In the genomic region with DNA sequence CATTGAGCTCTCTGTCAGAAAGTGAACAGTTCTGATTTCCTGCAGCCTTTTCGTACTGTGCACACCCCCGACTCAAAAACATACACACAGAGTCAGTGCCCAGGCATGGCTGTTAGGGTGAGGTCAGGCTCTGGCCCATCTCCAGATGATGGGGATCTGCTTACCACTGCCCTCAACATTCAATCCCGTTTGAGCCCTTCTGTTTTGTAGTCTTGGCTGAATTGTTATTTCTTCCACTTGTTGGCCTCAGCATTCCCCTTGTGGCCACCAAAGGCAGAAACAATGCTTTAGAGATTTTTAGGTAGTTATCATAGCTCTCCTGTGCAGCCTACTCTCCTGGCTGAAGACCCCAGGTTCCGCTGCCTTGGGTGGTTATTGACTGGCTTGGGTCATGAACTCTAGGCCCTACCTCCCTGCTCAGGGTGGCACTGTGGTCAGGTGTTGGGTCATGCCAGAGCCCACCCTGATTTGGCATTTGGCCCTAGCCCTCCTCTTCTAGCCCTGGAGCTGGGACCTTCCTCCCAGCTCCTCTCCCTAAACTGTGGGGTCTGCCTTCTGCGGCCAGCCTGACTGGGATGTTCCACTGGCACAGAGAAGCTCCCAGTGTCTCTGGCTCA, we compare ENCODE assay signal across 1 cellular context.
TF ChIP-seq lines count a peak whose summit lies in the region.

No MANE protein-coding gene starts in this region.

TF ChIP-seq in GM12878, 131 proteins besides CTCF, POLR2A, EP300 and RAD21:
- TF ChIP-seq CREB1 (IDR thresholded peaks at IDR 0.05; ENCODE audit: low read depth) (no peak), RELA (IDR thresholded peaks at IDR 0.05; ENCODE audit: borderline replicate concordance, partially characterized antibody) (no peak), NRF1 (conservative IDR thresholded peaks at IDR 0.05; ENCODE audit: low read depth, low read length) (no peak), KDM1A (IDR thresholded peaks at IDR 0.05; ENCODE audit: borderline replicate concordance) (no peak), WRNIP1 (IDR thresholded peaks at IDR 0.05; ENCODE audit: borderline replicate concordance, low read depth, low read length) (no peak), ETV6 (conservative IDR thresholded peaks at IDR 0.05 in 1 of 2, IDR thresholded peaks at IDR 0.05 in 1 of 2; ENCODE audit: borderline replicate concordance in 1 of 2, low read depth in 1 of 2) (no peak), BCL11A (IDR thresholded peaks at IDR 0.05; ENCODE audit: low read depth, low read length) (no peak), MXI1 (IDR thresholded peaks at IDR 0.05; ENCODE audit: low read depth, low read length) (no peak), YBX1 (IDR thresholded peaks at IDR 0.05) (no peak), PAX5 (IDR thresholded peaks at IDR 0.05; ENCODE audit: borderline replicate concordance, low read depth, low read length) (no peak), NR2C2 (IDR thresholded peaks at IDR 0.05; ENCODE audit: borderline replicate concordance, control insufficient read depth, insufficient read length, low read depth) (no peak), SP1 (IDR thresholded peaks at IDR 0.05; ENCODE audit: low read depth, low read length) (no peak), RBBP5 (conservative IDR thresholded peaks at IDR 0.05) (no peak)
- TF ChIP-seq, protein P1, sequence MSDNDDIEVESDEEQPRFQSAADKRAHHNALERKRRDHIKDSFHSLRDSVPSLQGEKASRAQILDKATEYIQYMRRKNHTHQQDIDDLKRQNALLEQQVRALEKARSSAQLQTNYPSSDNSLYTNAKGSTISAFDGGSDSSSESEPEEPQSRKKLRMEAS (IDR thresholded peaks at IDR 0.05; ENCODE audit: low read depth, low read length) = no peak
